Comparison of ENCODE assay signal across 28 cellular contexts in the genomic region with DNA sequence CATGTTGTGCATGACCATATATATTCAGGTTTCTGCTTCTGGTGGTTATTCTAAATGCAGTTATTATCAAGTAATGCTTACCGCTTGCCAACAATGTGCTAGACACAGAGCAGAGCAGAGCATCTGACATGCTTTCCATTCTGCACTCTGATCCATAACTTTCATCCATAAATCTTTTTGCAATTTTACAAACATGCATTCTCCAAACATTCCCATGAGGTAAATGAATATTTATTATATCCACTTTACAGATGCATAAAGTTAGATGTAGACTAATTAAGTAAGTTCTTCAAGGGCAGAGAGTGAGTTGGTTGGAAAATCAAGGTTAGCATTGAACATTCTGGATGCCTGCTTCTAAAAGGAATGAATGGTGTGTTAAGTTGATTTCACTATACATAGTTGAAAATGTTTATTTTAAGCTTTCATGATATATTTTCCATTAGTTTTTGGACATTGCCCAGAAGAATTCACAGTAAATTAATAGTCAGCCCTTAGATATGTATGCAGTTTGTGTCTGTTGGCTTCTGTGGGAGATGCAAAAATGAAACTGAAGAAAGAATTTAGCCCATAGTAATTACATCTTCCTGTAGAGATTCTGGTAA.
"Had no signal": no experiment of that assay in that cellular context is flagged by ENCODE, and none has a peak within 500 bp of the region (broad histone marks: within the 10 kb centered on the region; RNA-seq: fewer than 3 reads in every experiment).

No MANE protein-coding gene starts in this region.

- ATAC-seq: activated CD8-positive, alpha-beta T cell treated with anti-CD3 and anti-CD28 coated beads for 36 hours; activated naive CD4-positive, alpha-beta T cell treated with anti-CD3 and anti-CD28 coated beads, Interleukin-2, amount 50 U/mL, for 72 hours; activated T-cell treated with anti-CD3 and anti-CD28 coated beads, Interleukin-2, amount 50 U/mL, for 4 hours; activated T-cell treated with anti-CD3 and anti-CD28 coated beads, Interleukin-2, amount 50 U/mL, for 72 hours; activated T-helper 17 cell treated with anti-CD3 and anti-CD28 coated beads, Interleukin-2, amount 50 U/mL, for 72 hours; body of pancreas; T-cell; T-helper 17 cell had no signal

- H3K4me1 Mint-ChIP-seq: activated B cell treated with CpG ODN at 0.5 μM for 24 hours; activated CD4-positive, alpha-beta T cell treated with anti-CD3 and anti-CD28 coated beads, Interleukin-2, amount 10 ng/mL, durations not matched to agents 24 days and 14 days; activated naive CD8-positive, alpha-beta T cell treated with anti-CD3 and anti-CD28 coated beads for 36 hours; activated T-helper 17 cell treated with anti-CD3 and anti-CD28 coated beads, Interleukin-2, amount 50 U/mL, for 72 hours; T-cell; T-helper 17 cell had no signal

- H3K9me3 Mint-ChIP-seq: activated B cell treated with CpG ODN at 0.5 μM for 24 hours; activated CD4-positive, alpha-beta T cell treated with anti-CD3 and anti-CD28 coated beads, Interleukin-2, amount 10 ng/mL, durations not matched to agents 24 days and 14 days; activated CD8-positive, alpha-beta T cell treated with anti-CD3 and anti-CD28 coated beads for 36 hours; activated naive CD8-positive, alpha-beta T cell treated with anti-CD3 and anti-CD28 coated beads for 36 hours; activated T-helper 1 cell treated with anti-CD3 and anti-CD28 coated beads, Interleukin-12 subunit alpha, Interleukin-12 subunit beta, Interleukin-2, Interleukin-4 antibody, amounts not matched to agents 30 ng/mL and 10 ng/mL and 1 ng/mL, durations not matched to agents 14 hours and 24 hours and 36 hours had no signal

- H3K27me3 Mint-ChIP-seq: activated B cell treated with CpG ODN at 0.5 μM for 24 hours; activated CD4-positive, alpha-beta memory T cell treated with anti-CD3 and anti-CD28 coated beads for 36 hours; activated CD4-positive, alpha-beta T cell treated with anti-CD3 and anti-CD28 coated beads, Interleukin-2, amount 10 ng/mL, durations not matched to agents 24 days and 14 days; activated CD8-positive, alpha-beta T cell treated with anti-CD3 and anti-CD28 coated beads for 36 hours; activated naive CD8-positive, alpha-beta T cell treated with anti-CD3 and anti-CD28 coated beads for 36 hours; activated T-helper 17 cell treated with anti-CD3 and anti-CD28 coated beads, Interleukin-2, amount 50 U/mL, for 72 hours; T-cell; T-helper 17 cell had no signal

- H3K36me3 Mint-ChIP-seq: activated CD4-positive, alpha-beta memory T cell treated with anti-CD3 and anti-CD28 coated beads for 36 hours; activated naive CD4-positive, alpha-beta T cell treated with anti-CD3 and anti-CD28 coated beads, Interleukin-2, amount 50 U/mL, for 72 hours; activated naive CD8-positive, alpha-beta T cell treated with anti-CD3 and anti-CD28 coated beads for 36 hours; T-cell had no signal

- H3K27ac Mint-ChIP-seq: activated B cell treated with CpG ODN at 0.5 μM for 24 hours; activated CD4-positive, alpha-beta memory T cell treated with anti-CD3 and anti-CD28 coated beads for 36 hours; activated CD4-positive, alpha-beta T cell treated with anti-CD3 and anti-CD28 coated beads, Interleukin-2, amount 10 ng/mL, durations not matched to agents 24 days and 14 days; activated CD8-positive, alpha-beta T cell treated with anti-CD3 and anti-CD28 coated beads for 36 hours; activated naive CD4-positive, alpha-beta T cell treated with anti-CD3 and anti-CD28 coated beads for 36 hours; activated naive CD4-positive, alpha-beta T cell treated with anti-CD3 and anti-CD28 coated beads, Interleukin-2, amount 50 U/mL, for 72 hours; activated naive CD8-positive, alpha-beta T cell treated with anti-CD3 and anti-CD28 coated beads for 36 hours; activated T-cell treated with anti-CD3 and anti-CD28 coated beads, Interleukin-2, amount 50 U/mL, for 72 hours; activated T-helper 1 cell treated with anti-CD3 and anti-CD28 coated beads, Interleukin-12 subunit alpha, Interleukin-12 subunit beta, Interleukin-2, Interleukin-4 antibody, amounts not matched to agents 30 ng/mL and 10 ng/mL and 1 ng/mL, durations not matched to agents 14 hours and 24 hours and 36 hours; activated T-helper 17 cell treated with anti-CD3 and anti-CD28 coated beads, Interleukin-2, amount 50 U/mL, for 72 hours; T-cell; T-helper 17 cell had no signal

- DNase-seq: activated B cell treated with CpG ODN at 0.5 μM for 24 hours; activated CD4-positive, alpha-beta memory T cell treated with anti-CD3 and anti-CD28 coated beads for 36 hours; activated CD4-positive, alpha-beta T cell treated with anti-CD3 and anti-CD28 coated beads for 4 hours; activated CD4-positive, alpha-beta T cell treated with anti-CD3 and anti-CD28 coated beads, Interleukin-2, amount 10 ng/mL, durations not matched to agents 24 days and 14 days; activated CD4-positive, alpha-beta T cell treated with anti-CD3 and anti-CD28 coated beads, Interleukin-2, amount 50 U/mL, for 1 hour; activated CD4-positive, alpha-beta T cell treated with anti-CD3 and anti-CD28 coated beads, Interleukin-2, amount 50 U/mL, for 4 hours; activated CD4-positive, CD25-positive, alpha-beta regulatory T cell treated with anti-CD3 and anti-CD28 coated beads, Interleukin-2, amount 50 U/mL, for 72 hours; activated CD8-positive, alpha-beta memory T cell treated with anti-CD3 and anti-CD28 coated beads, Interleukin-2, amount 50 U/mL, for 48 hours; activated CD8-positive, alpha-beta T cell treated with anti-CD3 and anti-CD28 coated beads for 36 hours; activated effector memory CD4-positive, alpha-beta T cell treated with anti-CD3 and anti-CD28 coated beads, Interleukin-2, amount 50 U/mL, for 16 hours; activated gamma-delta T cell treated with Interleukin-2 at 50 U/mL for 16 hours; activated naive CD4-positive, alpha-beta T cell; activated naive CD4-positive, alpha-beta T cell treated with anti-CD3 and anti-CD28 coated beads for 36 hours; activated naive CD4-positive, alpha-beta T cell treated with anti-CD3 and anti-CD28 coated beads, Interleukin-2, amount 50 U/mL, for 16 hours; activated naive CD8-positive, alpha-beta T cell treated with anti-CD3 and anti-CD28 coated beads for 36 hours; activated T-cell treated with anti-CD3 and anti-CD28 coated beads, Interleukin-2, amount 50 U/mL, for 1 hour; activated T-cell treated with anti-CD3 and anti-CD28 coated beads, Interleukin-2, amount 50 U/mL, for 4 hours; activated T-cell treated with anti-CD3 and anti-CD28 coated beads, Interleukin-2, amount 50 U/mL, for 72 hours; amniotic stem cell; aorta; body of pancreas; brain microvascular endothelial cell; central memory CD4-positive, alpha-beta T cell; T-cell; T-helper 17 cell had no signal

- H3K4me3 Mint-ChIP-seq: activated B cell treated with CpG ODN at 0.5 μM for 24 hours; activated CD4-positive, alpha-beta memory T cell treated with anti-CD3 and anti-CD28 coated beads for 36 hours; activated CD4-positive, alpha-beta T cell treated with anti-CD3 and anti-CD28 coated beads, Interleukin-2, amount 10 ng/mL, durations not matched to agents 24 days and 14 days; activated CD8-positive, alpha-beta T cell treated with anti-CD3 and anti-CD28 coated beads for 36 hours; activated naive CD4-positive, alpha-beta T cell treated with anti-CD3 and anti-CD28 coated beads for 36 hours; activated naive CD8-positive, alpha-beta T cell treated with anti-CD3 and anti-CD28 coated beads for 36 hours; activated T-cell treated with anti-CD3 and anti-CD28 coated beads, Interleukin-2, amount 50 U/mL, for 4 hours; activated T-cell treated with anti-CD3 and anti-CD28 coated beads, Interleukin-2, amount 50 U/mL, for 72 hours; activated T-helper 1 cell treated with anti-CD3 and anti-CD28 coated beads, Interleukin-12 subunit alpha, Interleukin-12 subunit beta, Interleukin-2, Interleukin-4 antibody, amounts not matched to agents 30 ng/mL and 10 ng/mL and 1 ng/mL, durations not matched to agents 14 hours and 24 hours and 36 hours; activated T-helper 17 cell treated with anti-CD3 and anti-CD28 coated beads, Interleukin-2, amount 50 U/mL, for 72 hours; T-cell; T-helper 17 cell had no signal
